ENCODE assay signal across 9 cellular contexts in the genomic region with DNA sequence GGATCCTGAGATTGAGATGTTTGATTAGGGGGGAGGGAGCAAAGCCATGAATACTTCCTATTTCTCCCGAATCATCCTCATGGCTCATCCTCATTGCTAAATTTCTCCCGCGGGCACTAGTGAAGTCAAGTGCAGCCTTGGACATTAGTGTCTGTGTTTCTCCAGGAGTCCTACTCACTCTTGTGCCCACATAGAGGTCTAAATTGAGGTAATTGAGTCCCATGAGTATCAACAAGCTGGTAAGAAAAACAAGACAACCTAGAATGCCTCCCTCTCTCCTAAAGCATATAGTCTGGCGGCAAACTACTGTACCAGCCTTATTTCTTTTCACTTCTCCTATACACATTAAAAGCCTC. TPM values are rescaled to one million over a fixed set of nuclear protein-coding genes. Genes with fewer than 3 reads are reported as not detected.
DNase-seq lines count a peak whose midpoint lies in the region; ATAC-seq and TF ChIP-seq lines count a peak whose summit lies in the region.
"Had no signal": no experiment of that assay in that cellular context is flagged by ENCODE, and none has a peak within 500 bp of the region (broad histone marks: within the 10 kb centered on the region; RNA-seq: fewer than 3 reads in every experiment).

No MANE protein-coding gene starts in this region.

- intact Hi-C loops in A673 (cut with micrococcal nuclease; ENCODE audit: unreplicated experiment), result loop anchor here (5.0 kb wide), 1 partner anchor 384 kb away; no protein-coding TSS in a partner anchor

- TF ChIP-seq CTCF in A673 (conservative IDR thresholded peaks at IDR 0.05; ENCODE audit: low read depth, low read length) (no peak), endodermal cell (conservative IDR thresholded peaks at IDR 0.05) (no peak)

- H2BK12ac ChIP-seq in trophoblast cell (ENCODE audit: low read length), result no peak overlapping the region

- POLR2A ChIA-PET in A673 (lab: Charles Lee; ENCODE audit: low non-redundant PET), result no interaction called here

- no peaks in the 10 kb centered on the region for H3K36me3 Mint-ChIP-seq in endodermal cell (ENCODE audit: low read depth)

- H3K14ac ChIP-seq in trophoblast cell (ENCODE audit: low read length), result no peak overlapping the region

- H3K4me3 ChIP-seq in A673 (ENCODE audit: low read depth, low read length, poor library complexity, severe bottlenecking) (peak overlapping the region; percentile 66), NT2/D1 (ENCODE audit: insufficient read length, low read depth) (peak overlapping the region; percentile 91), endodermal cell (ENCODE audit: low read length) (peak overlapping the region; percentile 91), trophoblast cell (ENCODE audit: low read depth, low read length) (peak overlapping the region; percentile 74)

- H3K4ac ChIP-seq in trophoblast cell (ENCODE audit: low read depth, low read length), result peak overlapping the region; percentile 34

- peaks cover 8% of the 10 kb centered on the region for H3K4me1 ChIP-seq in A673 (ENCODE audit: insufficient read depth, low read length, poor library complexity, severe bottlenecking)
- H3K4me1 ChIP-seq in NT2/D1 (ENCODE audit: insufficient read depth, insufficient read length), result no peaks in the 10 kb centered on the region
- H3K4me1 ChIP-seq in endodermal cell (ENCODE audit: control insufficient read depth, insufficient read depth, low read length), result no peaks in the 10 kb centered on the region
- H3K4me1 ChIP-seq in trophoblast cell (ENCODE audit: control insufficient read depth in 1 of 2, insufficient read depth in 2 of 2, low read length in 2 of 2), result no peaks in the 10 kb centered on the region

- H4K8ac ChIP-seq in trophoblast cell (ENCODE audit: low read depth, low read length), result peak overlapping the region; percentile 72

- H3K27ac Mint-ChIP-seq in endodermal cell, result peak overlapping the region; percentile 99

- H3K4me3 Mint-ChIP-seq in endodermal cell, result peak overlapping the region; percentile 97

- no peak overlapping the region for H2AK5ac ChIP-seq in trophoblast cell (ENCODE audit: low read length)

- peak overlapping the region; percentile 38 for H4K12ac ChIP-seq in trophoblast cell (ENCODE audit: low read depth, low read length)

- ATAC-seq in GM19452 (IDR thresholded peaks at IDR 0.05; ENCODE audit: unreplicated experiment), result peak; percentile 0
- no peak for ATAC-seq in GM18873 (IDR thresholded peaks at IDR 0.05; ENCODE audit: low FRiP score, unreplicated experiment)
- no peak for ATAC-seq in HG03139 (IDR thresholded peaks at IDR 0.05; ENCODE audit: unreplicated experiment)

- H3K9me3 ChIP-seq in A673 (ENCODE audit: low read depth, low read length, poor library complexity, severe bottlenecking) (no peaks in the 10 kb centered on the region), NT2/D1 (ENCODE audit: insufficient read depth, low read length) (no peaks in the 10 kb centered on the region), endodermal cell (ENCODE audit: control insufficient read depth, low read length) (no peaks in the 10 kb centered on the region), trophoblast cell (ENCODE audit: insufficient read depth, low read depth, low read length) (no peaks in the 10 kb centered on the region)

- peaks cover 9% of the 10 kb centered on the region for H3K4me1 Mint-ChIP-seq in endodermal cell

- H2BK120ac ChIP-seq in trophoblast cell (ENCODE audit: insufficient read depth, low read length, poor library complexity), result no peak overlapping the region

- no peaks in the 10 kb centered on the region for H3K27me3 Mint-ChIP-seq in endodermal cell (ENCODE audit: insufficient read depth)

- H3K4me2 ChIP-seq in trophoblast cell (ENCODE audit: low read length), result peak overlapping the region; percentile 89

- H3K79me1 ChIP-seq in trophoblast cell (ENCODE audit: low read length), result no peaks in the 10 kb centered on the region

- peak overlapping the region; percentile 90 for H3K9ac ChIP-seq in NT2/D1 (ENCODE audit: insufficient read length, low read depth)
- H3K9ac ChIP-seq in endodermal cell (ENCODE audit: extremely low read depth, low read length, poor library complexity, severe bottlenecking), result peak overlapping the region; percentile 74
- peak overlapping the region; percentile 84 for H3K9ac ChIP-seq in trophoblast cell (ENCODE audit: low read length)

- H4K91ac ChIP-seq in trophoblast cell (ENCODE audit: low read depth, low read length), result peak overlapping the region; percentile 29

- H3K23ac ChIP-seq in trophoblast cell (ENCODE audit: low read length), result no peak overlapping the region

- TSS peak; percentile 89 for BruUV-seq in A673 (replicated peaks; lab: Mats Ljungman, UMichigan)

- H3K27me3 ChIP-seq in A673 (replicated peaks; ENCODE audit: insufficient read depth, low read depth, low read length, poor library complexity), result no peaks in the 10 kb centered on the region
- H3K27me3 ChIP-seq in NT2/D1 (ENCODE audit: insufficient read depth, insufficient read length), result no peaks in the 10 kb centered on the region
- H3K27me3 ChIP-seq in endodermal cell (ENCODE audit: control insufficient read depth, insufficient read depth, low read length, poor library complexity, severe bottlenecking), result no peaks in the 10 kb centered on the region
- no peaks in the 10 kb centered on the region for H3K27me3 ChIP-seq in trophoblast cell (ENCODE audit: insufficient read depth, low read length)

- no peak overlapping the region for H2BK5ac ChIP-seq in trophoblast cell (ENCODE audit: low read depth, low read length, poor library complexity)

- 0% methylated on average over 2 to 4 of the region's 4 CpGs for WGBS in endodermal cell (ENCODE audit: insufficient coverage in 1 of 2, insufficient read length in 1 of 2), 2 experiments
- no CpG with 5 or more reads among the region's 4 CpGs for WGBS in trophoblast cell (ENCODE audit: extremely low coverage, insufficient coverage, insufficient read length)

- H3K9me3 Mint-ChIP-seq in endodermal cell, result no peaks in the 10 kb centered on the region

- H3K36me3 ChIP-seq in A673 (ENCODE audit: insufficient read depth, low read length, poor library complexity, severe bottlenecking) (no peaks in the 10 kb centered on the region), NT2/D1 (ENCODE audit: insufficient read depth, insufficient read length, low read length) (peaks cover 6% of the 10 kb centered on the region), endodermal cell (ENCODE audit: control insufficient read depth, insufficient read depth, low read length) (no peaks in the 10 kb centered on the region), trophoblast cell (ENCODE audit: control insufficient read depth in 1 of 2, insufficient read depth in 2 of 2, low read length in 2 of 2) (peaks cover 2 to 3% of the 10 kb centered on the region in 2 experiments)

- H3K79me2 ChIP-seq in trophoblast cell (ENCODE audit: control insufficient read depth, insufficient read depth, low read length, poor library complexity), result peaks cover 2% of the 10 kb centered on the region

- DNase-seq in A673 (ENCODE audit: low spot score), result no peak
- DNase-seq in NT2/D1 (ENCODE audit: low read depth, low spot score), result no peak
- DNase-seq in endodermal cell, result no peak
- peak; percentile 1 to 23 for DNase-seq in trophoblast cell
- DNase-seq in stimulated activated CD8-positive, alpha-beta memory T cell treated with anti-CD3 and anti-CD28 coated beads, Interleukin-4, amount 100 ng/mL, for 48 hours, result no peak

- peak overlapping the region; percentile 58 for H3K18ac ChIP-seq in trophoblast cell (ENCODE audit: low read length)

- H3K27ac ChIP-seq in A673 (ENCODE audit: low read depth, low read length, poor library complexity, severe bottlenecking) (peak overlapping the region; percentile 92), endodermal cell (ENCODE audit: low read depth, low read length) (no peak overlapping the region), trophoblast cell (ENCODE audit: low read depth, low read length) (no peak overlapping the region)

- peak overlapping the region; percentile 59 for H2AFZ ChIP-seq in trophoblast cell (ENCODE audit: insufficient read depth, low read length, poor library complexity)

- CTCF ChIA-PET in A673 (lab: Charles Lee), result no interaction called here

RNA-seq across cellular contexts. Expression of a gene that starts 0.4 kb away (rescaled TPM):
- 10.7 and 11.7 TPM in 2 replicates for total RNA-seq in A673 (2021)
- 10 to 100 TPM; 13.9 to 22.2 TPM for total RNA-seq in endodermal cell
- 22.0 TPM for polyA plus RNA-seq in endodermal cell (2013, experiment 1 of 2)
- 23.3 TPM for polyA plus RNA-seq in endodermal cell (2013, experiment 2 of 2)
- 9.1 and 9.3 TPM in 2 replicates for polyA plus RNA-seq in trophoblast cell (2013)

RNA-seq across cellular contexts. Expression of a gene that starts 0.5 kb away (rescaled TPM):
- total RNA-seq in A673 (2021) (20.5 and 22.7 TPM in 2 replicates), endodermal cell (10 to 100 TPM; 15.3 to 16.2 TPM)
- 24.8 TPM for polyA plus RNA-seq in endodermal cell (2013, experiment 1 of 2)
- 24.6 TPM for polyA plus RNA-seq in endodermal cell (2013, experiment 2 of 2)
- polyA plus RNA-seq in trophoblast cell (2013), result 9.5 and 10.1 TPM in 2 replicates

RNA-seq across cellular contexts. Expression of a gene that starts 36.1 kb away (rescaled TPM):
- total RNA-seq in A673 (2021), result not detected in 2 replicates
- not detected for total RNA-seq in endodermal cell
- not detected for polyA plus RNA-seq in endodermal cell (2013, experiment 1 of 2)
- polyA plus RNA-seq in endodermal cell (2013, experiment 2 of 2), result not detected
- not detected in 2 replicates for polyA plus RNA-seq in trophoblast cell (2013)
- total RNA-seq: myocyte had no signal

Comparison
In these comparisons a context has a peak if more than half of its experiments do, and no peak if none do; other contexts are left out.
1. DNase-seq: peak in trophoblast cell (2 of 2); none in A673 (single experiment), NT2/D1 (single experiment), endodermal cell (single experiment) and stimulated activated CD8-positive, alpha-beta memory T cell treated with anti-CD3 and anti-CD28 coated beads, Interleukin-4, amount 100 ng/mL, for 48 hours (single experiment).
2. Peak in every context shown above with its lines, with median percentiles within 50 percentile points of each other: H3K4me3 ChIP-seq and H3K9ac ChIP-seq.